14 cellular contexts compared by ENCODE assay signal in the genomic region with DNA sequence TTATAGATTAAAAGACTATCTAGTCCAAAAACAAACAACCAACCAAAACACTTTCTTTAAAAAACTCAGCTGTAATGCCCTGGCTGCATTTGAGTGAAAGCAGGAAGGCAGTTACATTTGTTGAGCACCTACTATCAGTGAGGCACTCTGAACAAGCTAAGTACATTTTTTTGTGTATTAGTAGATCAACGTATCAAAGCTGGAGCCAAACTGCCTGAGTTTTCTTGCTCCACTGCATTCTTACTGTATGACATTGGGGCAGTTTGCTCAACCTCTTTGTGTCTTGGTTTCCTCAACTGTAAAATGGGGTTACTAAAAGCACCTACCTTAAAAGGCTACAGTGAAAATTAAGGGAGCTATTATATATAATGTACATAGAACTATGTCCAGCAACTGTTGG.
"Had no signal": no experiment of that assay in that cellular context is flagged by ENCODE, and none has a peak within 500 bp of the region (broad histone marks: within the 10 kb centered on the region; RNA-seq: fewer than 3 reads in every experiment).

No MANE protein-coding gene starts in this region.

- ATAC-seq: activated CD4-positive, CD25-positive, alpha-beta regulatory T cell treated with anti-CD3 and anti-CD28 coated beads, Interleukin-2, amount 50 U/mL, for 24 hours; activated naive CD4-positive, alpha-beta T cell treated with anti-CD3 and anti-CD28 coated beads, Interleukin-2, amount 50 U/mL, for 72 hours; left ventricle myocardium superior; upper lobe of right lung had no signal

- H3K9me3 ChIP-seq: breast epithelium, upper lobe of right lung had no signal

- H3K27me3 ChIP-seq: breast epithelium, upper lobe of right lung had no signal

- FAIRE-seq: colon, endothelial cell of umbilical vein, islet of Langerhans had no signal

- H3K4me1 ChIP-seq: breast epithelium, upper lobe of right lung had no signal

- DNase-seq: activated CD4-positive, alpha-beta T cell treated with anti-CD3 and anti-CD28 coated beads, Interleukin-2, amount 50 U/mL, for 4 hours; activated T-cell treated with anti-CD3 and anti-CD28 coated beads, Interleukin-2, amount 50 U/mL, for 1 hour; anterior cingulate cortex; left ventricle myocardium superior; stimulated activated CD4-positive, alpha-beta T cell treated with anti-CD3 and anti-CD28 coated beads, Interleukin-4, amount 100 ng/mL, for 1 hour; stimulated activated CD8-positive, alpha-beta memory T cell treated with anti-CD3 and anti-CD28 coated beads, Interleukin-4, amount 100 ng/mL, for 48 hours; SW 1271; upper lobe of right lung had no signal

- H3K27ac ChIP-seq: breast epithelium, upper lobe of right lung had no signal

- H3K36me3 ChIP-seq: breast epithelium had no signal

- H3K4me3 ChIP-seq: breast epithelium, upper lobe of right lung had no signal
